8 cellular contexts compared by ENCODE assay signal in genomic region chr19:2785244-2786000, GRCh38. TPM values are rescaled to one million over a fixed set of nuclear protein-coding genes. Genes with fewer than 3 reads are reported as not detected.
DNase-seq lines count a peak whose midpoint lies in the region; ATAC-seq lines count a peak whose summit lies in the region.

TSS of gene THOP1 (plus strand) at chr19:2785503. CDS start at chr19:2785663, 160 bp downstream.

- in situ Hi-C loops in GM23248 (cut with MboI): no loop called here

- peak within 1 kb of the TSS; percentile 90 for H3K9ac ChIP-seq in GM23248

- 1 to 2% methylated on average over 33 to 56 of the region's 78 CpGs for WGBS in GM23248 (ENCODE audit: low coverage in 1 of 2, low lambda C conversion rate in 2 of 2, missing lambda C conversion rate in 2 of 2), 2 experiments

- peak within 1 kb of the TSS; percentile 84 to 96 (median 94) for H3K27ac Mint-ChIP-seq in naive B cell
- peak within 1 kb of the TSS; percentile 74 for H3K27ac Mint-ChIP-seq in stimulated activated memory B cell treated with anti-CD40 and anti-IgM and Interleukin-4, amounts not matched to agents 10 μg/mL and 1 μg/mL and 100 μg/mL, for 72 hours

- H3K4me3 Mint-ChIP-seq in naive B cell: peak within 1 kb of the TSS; percentile 75 to 94 (median 90)
- peak within 1 kb of the TSS; percentile 92 for H3K4me3 Mint-ChIP-seq in stimulated activated memory B cell treated with anti-CD40 and anti-IgM and Interleukin-4, amounts not matched to agents 10 μg/mL and 1 μg/mL and 100 μg/mL, for 72 hours

- H3K9me2 ChIP-seq in GM23248 (ENCODE audit: insufficient read depth): no peaks in the 10 kb centered on the region

- no peaks in the 10 kb centered on the region for H4K20me1 ChIP-seq in GM23248 (ENCODE audit: insufficient read depth)

- H3K4me2 ChIP-seq in GM23248 (ENCODE audit: unreplicated experiment): peak within 1 kb of the TSS; percentile 90

- no peaks in the 10 kb centered on the region for H3K9me3 ChIP-seq in GM23248 (ENCODE audit: low read depth)

- H3K79me2 ChIP-seq in GM23248 (ENCODE audit: insufficient read depth): peaks cover 75% of the 10 kb centered on the region

- peaks cover 24% of the 10 kb centered on the region for H3K4me1 ChIP-seq in GM23248 (ENCODE audit: insufficient read depth)

- peak within 1 kb of the TSS; percentile 87 for H2AFZ ChIP-seq in GM23248

- peaks cover 19 to 81% (median 52%) of the 10 kb centered on the region in 3 donors for H3K4me1 Mint-ChIP-seq in naive B cell
- peaks cover 81% of the 10 kb centered on the region for H3K4me1 Mint-ChIP-seq in stimulated activated memory B cell treated with anti-CD40 and anti-IgM and Interleukin-4, amounts not matched to agents 10 μg/mL and 1 μg/mL and 100 μg/mL, for 72 hours

- no peaks in the 10 kb centered on the region for H3K27me3 Mint-ChIP-seq in naive B cell
- no peaks in the 10 kb centered on the region for H3K27me3 Mint-ChIP-seq in stimulated activated memory B cell treated with anti-CD40 and anti-IgM and Interleukin-4, amounts not matched to agents 10 μg/mL and 1 μg/mL and 100 μg/mL, for 72 hours

- peak within 1 kb of the TSS; percentile 91 for H3K4me3 ChIP-seq in GM23248

- no peaks in the 10 kb centered on the region for H3K9me3 Mint-ChIP-seq in naive B cell
- H3K9me3 Mint-ChIP-seq in stimulated activated memory B cell treated with anti-CD40 and anti-IgM and Interleukin-4, amounts not matched to agents 10 μg/mL and 1 μg/mL and 100 μg/mL, for 72 hours: no peaks in the 10 kb centered on the region

- DNase-seq in DMS79 treated with DMSO at 0.1 percent for 48 hours (lab: John Stamatoyannopoulos, UW): peak; percentile 96
- peak; percentile 100 for DNase-seq in GM23248
- DNase-seq in LHCN-M2 (ENCODE audit: low read depth): peak; percentile 98
- peak; percentile 100 for DNase-seq in RPMI8226
- DNase-seq in activated T-helper 1 cell treated with anti-CD3 and anti-CD28 coated beads, Interleukin-2, amount 50 U/mL, for 16 hours (ENCODE audit: low read depth in 1 of 2, low spot score in 1 of 2): peak; percentile 95 to 97
- peak; percentile 98 for DNase-seq in fibroblast of gingiva (ENCODE audit: low read depth)
- peak; percentile 96 for DNase-seq in naive B cell

- H3K27ac ChIP-seq in GM23248: peak within 1 kb of the TSS; percentile 67

- peaks cover 7% of the 10 kb centered on the region for H3F3A ChIP-seq in GM23248 (ENCODE audit: insufficient read depth)

- H3K36me3 Mint-ChIP-seq in naive B cell: peaks cover 0 to under 1% of the 10 kb centered on the region in 2 donors
- peaks cover 20% of the 10 kb centered on the region for H3K36me3 Mint-ChIP-seq in stimulated activated memory B cell treated with anti-CD40 and anti-IgM and Interleukin-4, amounts not matched to agents 10 μg/mL and 1 μg/mL and 100 μg/mL, for 72 hours

- no peaks in the 10 kb centered on the region for H3K36me3 ChIP-seq in GM23248 (ENCODE audit: low read depth)

- peak; percentile 74 to 76 for ATAC-seq in naive B cell (ENCODE audit: low read depth in 2 of 2)
- peak; percentile 88 for ATAC-seq in stimulated activated memory B cell treated with anti-CD40 and anti-IgM and Interleukin-4, amounts not matched to agents 10 μg/mL and 1 μg/mL and 100 μg/mL, for 72 hours

- H3K27me3 ChIP-seq in GM23248 (replicated peaks; ENCODE audit: insufficient read depth): no peaks in the 10 kb centered on the region

RNA-seq across cellular contexts. Expression of gene THOP1, which starts in this region (rescaled TPM):
- 136 and 153 TPM in 2 replicates for total RNA-seq in GM23248 (2014; rRNA removed; shearing (Covaris generic))
- polyA plus RNA-seq in GM23248 (2016; fragmentation: Nextera tagmentation; extraction: Ambion mirVana) (64.8 and 70.0 TPM in 2 replicates), naive B cell (ENCODE audit: low read depth in 6 of 6) (10 to 100 TPM; 22.4 to 42.2 (median 38.5) TPM)
- total RNA-seq in LHCN-M2 (2014; rRNA removed): 207 and 274 TPM in 2 replicates
- polyA plus RNA-seq in LHCN-M2 (2012): 108 TPM

Comparison
In these comparisons a context has a peak if more than half of its experiments do, and no peak if none do; other contexts are left out.
1. Peak in every context shown above with its lines: DNase-seq, ATAC-seq, H3K4me3 ChIP-seq and H3K27ac ChIP-seq.